ENCODE assay signal across 9 cellular contexts in genomic region chr19:49453757-49454248, GRCh38. TPM values are rescaled to one million over a fixed set of nuclear protein-coding genes. Genes with fewer than 3 reads are reported as not detected.
DNase-seq lines count a peak whose midpoint lies in the region; ATAC-seq and TF ChIP-seq lines count a peak whose summit lies in the region.
"Had no signal": no experiment of that assay in that cellular context is flagged by ENCODE, and none has a peak within 500 bp of the region (broad histone marks: within the 10 kb centered on the region; RNA-seq: fewer than 3 reads in every experiment).

No MANE protein-coding gene starts in this region.

- no peaks in the 10 kb centered on the region for H3K27me3 ChIP-seq in CD8-positive, alpha-beta memory T cell (ENCODE audit: insufficient read depth, low read length, poor library complexity, severe bottlenecking)
- H3K27me3 ChIP-seq in endocrine pancreas (ENCODE audit: control insufficient read depth, insufficient read depth, low read length) (no peaks in the 10 kb centered on the region), neutrophil (no peaks in the 10 kb centered on the region)

- H3K9ac ChIP-seq in endocrine pancreas (ENCODE audit: control insufficient read depth, insufficient read depth, low read length): peak overlapping the region; percentile 85

- CTCF ChIA-PET in CD8-positive, alpha-beta memory T cell (lab: Charles Lee): interaction anchor here (1.2 to 4.7 kb wide), 6 partner anchors 9 to 93 kb away, joined by 3 to 51 read pairs (median 4); partner anchors contain the start of gene FLT3LG

- peak overlapping the region; percentile 99 for H3K27ac ChIP-seq in CD8-positive, alpha-beta memory T cell (ENCODE audit: low read depth, low read length)
- peak overlapping the region; percentile 88 for H3K27ac ChIP-seq in neutrophil

- H3K4me1 ChIP-seq in CD8-positive, alpha-beta memory T cell (ENCODE audit: insufficient read depth, low read length): peaks cover 41% of the 10 kb centered on the region
- H3K4me1 ChIP-seq in endocrine pancreas (ENCODE audit: control insufficient read depth, insufficient read depth, low read length): no peaks in the 10 kb centered on the region
- H3K4me1 ChIP-seq in neutrophil (ENCODE audit: control insufficient read depth in 1 of 2, insufficient read depth in 1 of 2, low read depth in 1 of 2, low read length in 1 of 2): peaks cover 24 to 25% of the 10 kb centered on the region in 2 experiments

- TF ChIP-seq CTCF in NB4 (IDR thresholded peaks at IDR 0.05; ENCODE audit: low read depth, low read length): no peak
- TF ChIP-seq CTCF in neutrophil (IDR thresholded peaks at IDR 0.05): no peak

- peaks cover 40 to 66% (median 46%) of the 10 kb centered on the region in 3 donors for H3K4me1 Mint-ChIP-seq in CD8-positive, alpha-beta memory T cell

- H3K27ac Mint-ChIP-seq in CD8-positive, alpha-beta memory T cell: peak overlapping the region; percentile 80 to 100 (median 100)

- POLR2A ChIA-PET in CD8-positive, alpha-beta memory T cell (lab: Charles Lee): interaction anchor here (0.5 to 3.0 kb wide), 9 partner anchors 9 to 714 kb away, joined by 3 to 62 read pairs (median 5); partner anchors contain the start of genes FLT3LG, RPS11 and SCAF1

- no peak for TF ChIP-seq POLR2A in NB4 (IDR thresholded peaks at IDR 0.05; ENCODE audit: extremely low read depth, insufficient read length)

- H3K9me3 ChIP-seq in CD8-positive, alpha-beta memory T cell (ENCODE audit: low read length): no peaks in the 10 kb centered on the region
- H3K9me3 ChIP-seq in endocrine pancreas (ENCODE audit: control insufficient read depth, low read length): no peaks in the 10 kb centered on the region
- no peaks in the 10 kb centered on the region for H3K9me3 ChIP-seq in neutrophil

- peak in 1 of 5 donors; percentile 20 for DNase-seq in CD8-positive, alpha-beta memory T cell
- DNase-seq in NB4 (ENCODE audit: low read depth) (no peak), Kasumi-1 (lab: John Stamatoyannopoulos, UW) (no peak)

- peak overlapping the region; percentile 90 to 100 (median 97) for H3K4me3 Mint-ChIP-seq in CD8-positive, alpha-beta memory T cell

- H3K9me3 Mint-ChIP-seq in CD8-positive, alpha-beta memory T cell: no peaks in the 10 kb centered on the region

- no peaks in the 10 kb centered on the region for H3K27me3 Mint-ChIP-seq in CD8-positive, alpha-beta memory T cell

- H3K36me3 Mint-ChIP-seq in CD8-positive, alpha-beta memory T cell: peaks cover 3 to 54% (median 11%) of the 10 kb centered on the region in 3 donors

- H3K36me3 ChIP-seq in CD8-positive, alpha-beta memory T cell (ENCODE audit: insufficient read depth, low read length): peaks cover 12% of the 10 kb centered on the region
- H3K36me3 ChIP-seq in endocrine pancreas (ENCODE audit: control insufficient read depth, insufficient read depth, low read length): no peaks in the 10 kb centered on the region
- no peaks in the 10 kb centered on the region for H3K36me3 ChIP-seq in neutrophil

- peak overlapping the region; percentile 99 for H3K4me3 ChIP-seq in CD8-positive, alpha-beta memory T cell (ENCODE audit: low read length)
- H3K4me3 ChIP-seq in NB4 (ENCODE audit: low read depth, low read length): peak overlapping the region; percentile 99
- H3K4me3 ChIP-seq in endocrine pancreas (ENCODE audit: control insufficient read depth, insufficient read depth, low read length): peak overlapping the region; percentile 80
- peak overlapping the region; percentile 83 to 97 for H3K4me3 ChIP-seq in neutrophil (ENCODE audit: low read depth in 1 of 2, low read length in 1 of 2)

- ATAC-seq in HG02981 (IDR thresholded peaks at IDR 0.05; ENCODE audit: unreplicated experiment) (no peak), HG02623 (IDR thresholded peaks at IDR 0.05; ENCODE audit: unreplicated experiment) (no peak), HG03039 (IDR thresholded peaks at IDR 0.05; ENCODE audit: unreplicated experiment) (no peak)

RNA-seq across cellular contexts. Expression of gene ALDH16A1, which starts 0.8 kb away (rescaled TPM):
- 10 to 100 TPM; 46.7 to 51.8 TPM for total RNA-seq in CD8-positive, alpha-beta memory T cell
- polyA plus RNA-seq in CD8-positive, alpha-beta memory T cell: 32.5 TPM

RNA-seq across cellular contexts. Expression of gene PIH1D1, which starts 2.2 kb away (rescaled TPM):
- total RNA-seq in CD8-positive, alpha-beta memory T cell: 100 to 1,000 TPM; 132 to 138 TPM
- polyA plus RNA-seq in CD8-positive, alpha-beta memory T cell: 81.8 TPM

RNA-seq across cellular contexts. Expression of gene SLC17A7, which starts 12.5 kb away (rescaled TPM):
- total RNA-seq in CD8-positive, alpha-beta memory T cell: under 1 TPM; 0.07 to 0.09 TPM
- polyA plus RNA-seq in CD8-positive, alpha-beta memory T cell: not detected

RNA-seq across cellular contexts. Expression of gene FLT3LG, which starts 20.2 kb away (rescaled TPM):
- total RNA-seq in CD8-positive, alpha-beta memory T cell: 10 to 100 TPM; 63.9 to 71.5 TPM
- 148 TPM for polyA plus RNA-seq in CD8-positive, alpha-beta memory T cell

RNA-seq across cellular contexts. Expression of gene GFY, which starts 28.6 kb away (rescaled TPM):
- total RNA-seq in CD8-positive, alpha-beta memory T cell: not detected
- not detected for polyA plus RNA-seq in CD8-positive, alpha-beta memory T cell
- total RNA-seq: dermis microvascular lymphatic vessel endothelial cell had no signal
